8 cellular contexts compared by ENCODE assay signal in the genomic region with DNA sequence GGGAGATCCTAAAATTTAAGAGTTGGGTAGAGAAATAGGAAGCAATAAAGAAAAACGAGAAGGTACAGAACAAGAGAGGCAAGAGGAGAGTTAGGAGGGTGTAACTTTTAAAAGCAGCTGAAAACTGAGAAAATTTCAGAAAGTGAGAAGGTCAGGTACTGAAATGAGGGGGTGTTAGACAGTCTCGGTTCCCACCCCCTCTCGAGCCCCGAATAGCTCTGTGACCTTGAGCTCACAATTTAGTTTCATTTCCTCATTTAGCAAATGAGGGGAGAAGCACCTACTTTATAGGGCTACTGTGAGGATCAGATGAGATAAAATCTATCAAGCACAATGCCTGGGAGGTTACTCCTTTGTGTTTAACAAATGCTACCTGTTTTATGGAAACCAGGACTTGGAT.
A peak's percentile ranks its signal among the peaks of the same experiment; 100 is the strongest.
DNase-seq lines count a peak whose midpoint lies in the region; ATAC-seq, FAIRE-seq and TF ChIP-seq lines count a peak whose summit lies in the region.

No MANE protein-coding gene starts in this region.

- H3K9me2 ChIP-seq in DOHH2 (replicated peaks; ENCODE audit: control insufficient read depth, low read length), result no peaks in the 10 kb centered on the region

- H3F3A ChIP-seq in DOHH2 (ENCODE audit: control insufficient read depth, insufficient read depth), result peaks cover 30% of the 10 kb centered on the region

- no peaks in the 10 kb centered on the region for H3K27me3 ChIP-seq in DOHH2 (ENCODE audit: control insufficient read depth, low read length)
- H3K27me3 ChIP-seq in OCI-LY3 (ENCODE audit: low read depth, low read length), result no peaks in the 10 kb centered on the region

- peaks cover 23% of the 10 kb centered on the region for H3K36me3 ChIP-seq in DOHH2 (ENCODE audit: control insufficient read depth, low read length)
- no peaks in the 10 kb centered on the region for H3K36me3 ChIP-seq in OCI-LY3 (replicated peaks; ENCODE audit: low read depth, low read length)

- H3K9me3 ChIP-seq in DOHH2 (ENCODE audit: control insufficient read depth, insufficient read depth, low read length) (no peaks in the 10 kb centered on the region), OCI-LY3 (ENCODE audit: insufficient read depth, low read length) (no peaks in the 10 kb centered on the region)

- TF ChIP-seq POLR2A in H54 (IDR thresholded peaks at IDR 0.05; ENCODE audit: low read depth, low read length), result no peak

- H3K27ac ChIP-seq in DOHH2 (ENCODE audit: low read depth, low read length) (peak overlapping the region; percentile 93), OCI-LY3 (ENCODE audit: low read length) (peak overlapping the region; percentile 93)

- H4K20me1 ChIP-seq in DOHH2 (ENCODE audit: control insufficient read depth, insufficient read depth, low read depth, low read length) (peaks cover 6% of the 10 kb centered on the region; the same call in 1 of the 2 replicates), OCI-LY3 (ENCODE audit: insufficient read depth, low read length) (peaks cover 35% of the 10 kb centered on the region)

- peak overlapping the region; percentile 72 for H3K4me2 ChIP-seq in DOHH2 (ENCODE audit: low read length)
- peak overlapping the region; percentile 86 for H3K4me2 ChIP-seq in OCI-LY3 (ENCODE audit: low read length)

- FAIRE-seq in H54 (lab: Jason Lieb, UNC), result no peak

- H3K79me2 ChIP-seq in DOHH2 (ENCODE audit: control insufficient read depth, low read length) (peaks cover 93% of the 10 kb centered on the region), OCI-LY3 (ENCODE audit: low read length) (peaks cover 91% of the 10 kb centered on the region)

- H3K4me1 ChIP-seq in DOHH2 (ENCODE audit: control insufficient read depth, low read length), result peaks cover 70% of the 10 kb centered on the region
- peaks cover 66% of the 10 kb centered on the region for H3K4me1 ChIP-seq in OCI-LY3 (ENCODE audit: low read length)

- H3K9ac ChIP-seq in OCI-LY3 (ENCODE audit: low read length), result peak overlapping the region; percentile 66

- ATAC-seq in GM19351 (IDR thresholded peaks at IDR 0.05; ENCODE audit: unreplicated experiment), result peak; percentile 85
- ATAC-seq in HG03039 (IDR thresholded peaks at IDR 0.05; ENCODE audit: unreplicated experiment), result peak; percentile 93

- no peak overlapping the region for H2AFZ ChIP-seq in OCI-LY3 (ENCODE audit: low read depth, low read length)

- TF ChIP-seq CTCF in DOHH2 (IDR thresholded peaks at IDR 0.05; ENCODE audit: low read depth, low read length, poor library complexity, severe bottlenecking), result no peak
- TF ChIP-seq CTCF in OCI-LY3 (IDR thresholded peaks at IDR 0.05; ENCODE audit: low read depth, low read length), result no peak

- peak overlapping the region; percentile 91 for H3K4me3 ChIP-seq in DOHH2 (ENCODE audit: low read length)
- peak overlapping the region; percentile 99 for H3K4me3 ChIP-seq in OCI-LY3 (ENCODE audit: low read length)

- DNase-seq in COLO829 (ENCODE audit: low spot score), result no peak
- no peak for DNase-seq in SW 1271 (lab: John Stamatoyannopoulos, UW)
- DNase-seq in stimulated activated CD4-positive, alpha-beta T cell treated with anti-CD3 and anti-CD28 coated beads, Interleukin-1b, Interleukin-23, amount 100 ng/mL, for 48 hours, result no peak
- DNase-seq in H54 (ENCODE audit: insufficient read length, low spot score), result no peak
